In genomic region chr3:136332302-136332701, GRCh38 we compare ENCODE assay signal across 20 cellular contexts.
"Had no signal": no experiment of that assay in that cellular context is flagged by ENCODE, and none has a peak within 500 bp of the region (broad histone marks: within the 10 kb centered on the region; RNA-seq: fewer than 3 reads in every experiment).

No MANE protein-coding gene starts in this region.

- ATAC-seq: activated naive CD8-positive, alpha-beta T cell treated with anti-CD3 and anti-CD28 coated beads, Interleukin-2, amount 50 U/mL, for 24 hours; mucosa of descending colon; psoas muscle; right cardiac atrium; stimulated activated naive CD8-positive, alpha-beta T cell treated with anti-CD3 and anti-CD28 coated beads, Interleukin-15, amount 100 ng/mL, for 72 hours had no signal

- H3K27ac Mint-ChIP-seq: activated CD4-positive, alpha-beta memory T cell treated with anti-CD3 and anti-CD28 coated beads for 36 hours; activated T-helper 2 cell treated with anti-CD3 and anti-CD28 coated beads, Interferon-gamma antibody, Interleukin-2, Interleukin-4, amounts not matched to agents 10 μg/mL and 5 μg/mL and 100 μg/mL, durations not matched to agents 14 hours and 24 hours and 36 hours had no signal

- H3K4me1 Mint-ChIP-seq: brain had no signal

- H3K27me3 ChIP-seq: colonic mucosa, ovary, vagina had no signal

- H3K9me3 Mint-ChIP-seq: activated CD4-positive, alpha-beta memory T cell treated with anti-CD3 and anti-CD28 coated beads for 36 hours; activated naive CD8-positive, alpha-beta T cell treated with anti-CD3 and anti-CD28 coated beads, Interleukin-2, amount 50 U/mL, for 24 hours; activated T-helper 2 cell treated with anti-CD3 and anti-CD28 coated beads, Interferon-gamma antibody, Interleukin-2, Interleukin-4, amounts not matched to agents 10 μg/mL and 5 μg/mL and 100 μg/mL, durations not matched to agents 14 hours and 24 hours and 36 hours; naive B cell; stimulated activated naive CD8-positive, alpha-beta T cell treated with anti-CD3 and anti-CD28 coated beads, Interleukin-15, amount 100 ng/mL, for 72 hours had no signal

- H3K27ac ChIP-seq: colonic mucosa, left ventricle myocardium inferior, ovary, psoas muscle, vagina, WERI-Rb-1 had no signal

- H3K4me1 ChIP-seq: colonic mucosa, left ventricle myocardium inferior, psoas muscle, vagina had no signal

- H3K27me3 Mint-ChIP-seq: activated CD4-positive, alpha-beta memory T cell treated with anti-CD3 and anti-CD28 coated beads for 36 hours; activated naive CD8-positive, alpha-beta T cell treated with anti-CD3 and anti-CD28 coated beads, Interleukin-2, amount 50 U/mL, for 24 hours; brain; naive B cell; stimulated activated naive CD8-positive, alpha-beta T cell treated with anti-CD3 and anti-CD28 coated beads, Interleukin-15, amount 100 ng/mL, for 72 hours had no signal

- H3K9me3 ChIP-seq: colonic mucosa, left ventricle myocardium inferior, mucosa of descending colon, ovary, psoas muscle, vagina had no signal

- H3K4me3 ChIP-seq: colonic mucosa, left ventricle myocardium inferior, mucosa of descending colon, ovary, psoas muscle, vagina had no signal

- H3K4me3 Mint-ChIP-seq: activated CD4-positive, alpha-beta memory T cell treated with anti-CD3 and anti-CD28 coated beads for 36 hours; activated naive CD8-positive, alpha-beta T cell treated with anti-CD3 and anti-CD28 coated beads, Interleukin-2, amount 50 U/mL, for 24 hours; brain; naive B cell; stimulated activated naive CD8-positive, alpha-beta T cell treated with anti-CD3 and anti-CD28 coated beads, Interleukin-15, amount 100 ng/mL, for 72 hours had no signal

- DNase-seq: activated CD4-positive, alpha-beta memory T cell treated with anti-CD3 and anti-CD28 coated beads for 36 hours; activated naive CD4-positive, alpha-beta T cell treated with Interleukin-2 at 50 U/mL for 16 hours; activated naive CD8-positive, alpha-beta T cell treated with anti-CD3 and anti-CD28 coated beads, Interleukin-2, amount 50 U/mL, for 24 hours; activated T-cell treated with anti-CD3 and anti-CD28 coated beads for 4 hours; anterior cingulate cortex; caudate nucleus; colonic mucosa; left ventricle myocardium inferior; mammary epithelial cell; mucosa of descending colon; naive B cell; psoas muscle; right cardiac atrium; stimulated activated naive CD8-positive, alpha-beta T cell treated with anti-CD3 and anti-CD28 coated beads, Interleukin-15, amount 100 ng/mL, for 72 hours; trophoblast cell; WERI-Rb-1 had no signal

- H3K36me3 ChIP-seq: colonic mucosa, ovary had no signal
